Comparison of ENCODE assay signal across 9 cellular contexts in genomic region chr6:31733734-31734133, GRCh38. TPM values are rescaled to one million over a fixed set of nuclear protein-coding genes. Genes with fewer than 3 reads are reported as not detected.
A peak's percentile ranks its signal among the peaks of the same experiment; 100 is the strongest.
DNase-seq lines count a peak whose midpoint lies in the region; ATAC-seq and TF ChIP-seq lines count a peak whose summit lies in the region.
"Had no signal": no experiment of that assay in that cellular context is flagged by ENCODE, and none has a peak within 500 bp of the region (broad histone marks: within the 10 kb centered on the region; RNA-seq: fewer than 3 reads in every experiment).

No MANE protein-coding gene starts in this region.

- ATAC-seq in natural killer cell treated with Interleukin-12 subunit alpha and Interleukin-12 subunit beta and Interleukin-15 and Interleukin-18, amount 100 ng/mL, for 72 hours, result no peak

- peak overlapping the region; percentile 98 for H3K4me3 ChIP-seq in GM12864 (ENCODE audit: low read depth, low read length)

- DNase-seq in GM12864 (ENCODE audit: low read depth), result no peak
- DNase-seq in natural killer cell treated with Interleukin-12 subunit alpha and Interleukin-12 subunit beta and Interleukin-15 and Interleukin-18, amount 100 ng/mL, for 72 hours (ENCODE audit: low spot score), result no peak
- no peak for DNase-seq in anterior cingulate cortex (lab: John Stamatoyannopoulos, UW)
- DNase-seq in superior temporal gyrus (ENCODE audit: extremely low spot score), result no peak
- DNase-seq in HK-2 (ENCODE audit: unreplicated experiment), result no peak
- DNase-seq: KBM-7; stimulated activated naive CD4-positive, alpha-beta T cell treated with Interleukin-2 at 50 U/mL for 16 hours; WERI-Rb-1 had no signal

- H3K27me3 Mint-ChIP-seq in activated naive CD8-positive, alpha-beta T cell, result no peaks in the 10 kb centered on the region
- no peaks in the 10 kb centered on the region for H3K27me3 Mint-ChIP-seq in natural killer cell treated with Interleukin-12 subunit alpha and Interleukin-12 subunit beta and Interleukin-15 and Interleukin-18, amount 100 ng/mL, for 72 hours

- H3K4me3 Mint-ChIP-seq in activated naive CD8-positive, alpha-beta T cell, result peak overlapping the region; percentile 99
- H3K4me3 Mint-ChIP-seq in natural killer cell treated with Interleukin-12 subunit alpha and Interleukin-12 subunit beta and Interleukin-15 and Interleukin-18, amount 100 ng/mL, for 72 hours, result peak overlapping the region; percentile 96

- peaks cover 54% of the 10 kb centered on the region for H3K4me1 Mint-ChIP-seq in activated naive CD8-positive, alpha-beta T cell (ENCODE audit: low read depth)
- peaks cover 62 to 71% of the 10 kb centered on the region in 2 donors for H3K4me1 Mint-ChIP-seq in natural killer cell treated with Interleukin-12 subunit alpha and Interleukin-12 subunit beta and Interleukin-15 and Interleukin-18, amount 100 ng/mL, for 72 hours (ENCODE audit: low read depth in 2 of 2)

- H3K27ac Mint-ChIP-seq in activated naive CD8-positive, alpha-beta T cell, result peak overlapping the region; percentile 22
- peak overlapping the region; percentile 92 for H3K27ac Mint-ChIP-seq in natural killer cell treated with Interleukin-12 subunit alpha and Interleukin-12 subunit beta and Interleukin-15 and Interleukin-18, amount 100 ng/mL, for 72 hours

- no peaks in the 10 kb centered on the region for H3K9me3 Mint-ChIP-seq in activated naive CD8-positive, alpha-beta T cell (ENCODE audit: low read depth)
- no peaks in the 10 kb centered on the region for H3K9me3 Mint-ChIP-seq in natural killer cell treated with Interleukin-12 subunit alpha and Interleukin-12 subunit beta and Interleukin-15 and Interleukin-18, amount 100 ng/mL, for 72 hours

- H3K36me3 Mint-ChIP-seq in activated naive CD8-positive, alpha-beta T cell, result no peaks in the 10 kb centered on the region
- H3K36me3 Mint-ChIP-seq in natural killer cell treated with Interleukin-12 subunit alpha and Interleukin-12 subunit beta and Interleukin-15 and Interleukin-18, amount 100 ng/mL, for 72 hours, result peaks cover 27% of the 10 kb centered on the region

- no peak for TF ChIP-seq CTCF in GM12864 (IDR thresholded peaks at IDR 0.05; ENCODE audit: low read depth, low read length, missing control alignments)

RNA-seq across cellular contexts. Expression of gene CLIC1, which starts 2.6 kb away (rescaled TPM):
- total RNA-seq in natural killer cell treated with Interleukin-12 subunit alpha and Interleukin-12 subunit beta and Interleukin-15 and Interleukin-18, amount 100 ng/mL, for 72 hours, result 100 to 1,000 TPM; 468 to 581 TPM

RNA-seq across cellular contexts. Expression of gene DDAH2, which starts 4.6 kb away (rescaled TPM):
- total RNA-seq in natural killer cell treated with Interleukin-12 subunit alpha and Interleukin-12 subunit beta and Interleukin-15 and Interleukin-18, amount 100 ng/mL, for 72 hours, result 10 to 100 TPM; 18.8 to 24.4 TPM

RNA-seq across cellular contexts. Expression of gene MSH5, which starts 6.1 kb away (rescaled TPM):
- total RNA-seq in natural killer cell treated with Interleukin-12 subunit alpha and Interleukin-12 subunit beta and Interleukin-15 and Interleukin-18, amount 100 ng/mL, for 72 hours, result 100 to 1,000 TPM in 1 of 2 donors, 10 to 100 TPM in 1; 36.2 to 154 TPM

RNA-seq across cellular contexts. Expression of gene MPIG6B, which starts 10.6 kb away (rescaled TPM):
- under 1 TPM in 1 of 2 donors, not detected in 1; 0.21 TPM for total RNA-seq in natural killer cell treated with Interleukin-12 subunit alpha and Interleukin-12 subunit beta and Interleukin-15 and Interleukin-18, amount 100 ng/mL, for 72 hours

RNA-seq across cellular contexts. Expression of gene LY6G6C, which starts 12.2 kb away (rescaled TPM):
- not detected for total RNA-seq in natural killer cell treated with Interleukin-12 subunit alpha and Interleukin-12 subunit beta and Interleukin-15 and Interleukin-18, amount 100 ng/mL, for 72 hours
